In the genomic region with DNA sequence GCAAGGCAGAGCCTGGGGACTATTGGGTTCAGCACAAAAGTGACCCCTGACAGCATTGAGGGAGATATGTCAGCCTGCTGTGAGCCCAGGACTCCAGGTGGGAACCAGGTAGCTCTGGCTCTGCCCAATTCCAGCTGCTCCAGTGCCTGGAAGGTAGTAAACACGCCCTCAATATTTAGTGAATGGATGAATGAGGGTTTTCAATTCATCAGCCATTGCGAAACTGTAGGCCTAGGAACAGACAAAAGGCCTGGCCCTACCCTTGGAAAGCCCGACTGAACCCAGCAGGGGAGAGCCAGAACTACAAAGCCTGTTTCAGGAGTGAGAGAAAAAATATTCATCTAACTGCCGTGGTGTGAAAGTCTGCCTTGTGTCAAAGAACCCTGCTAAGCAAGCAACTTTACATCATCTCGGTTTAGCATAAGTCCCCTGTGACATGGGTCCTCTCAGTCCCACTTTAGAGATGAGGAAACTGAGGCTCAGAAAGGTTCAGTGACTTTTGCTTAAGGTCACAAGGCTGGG, we compare ENCODE assay signal across 13 cellular contexts. TPM values are rescaled to one million over a fixed set of nuclear protein-coding genes. Genes with fewer than 3 reads are reported as not detected.
DNase-seq lines count a peak whose midpoint lies in the region; ATAC-seq lines count a peak whose summit lies in the region.
"Had no signal": no experiment of that assay in that cellular context is flagged by ENCODE, and none has a peak within 500 bp of the region (broad histone marks: within the 10 kb centered on the region; RNA-seq: fewer than 3 reads in every experiment).

No MANE protein-coding gene starts in this region.

- peak; percentile 20 for DNase-seq in COLO668 (lab: John Stamatoyannopoulos, UW; ENCODE audit: unreplicated experiment)
- no peak for DNase-seq in T-cell
- no peak for DNase-seq in left colon
- DNase-seq in mesenteric fat pad (ENCODE audit: low spot score) = no peak
- DNase-seq in activated T-cell treated with anti-CD3 and anti-CD28 coated beads for 4 hours = no peak
- DNase-seq: testis had no signal

- H3K27me3 Mint-ChIP-seq in T-cell = peaks cover 0 to under 1% of the 10 kb centered on the region in 2 donors

- H3K4me1 Mint-ChIP-seq in T-cell = peaks cover 49 to 75% (median 61%) of the 10 kb centered on the region in 3 donors

- CTCF ChIA-PET in T-cell (lab: Charles Lee) = interaction anchor here (1.6 to 6.4 kb wide), 5 partner anchors 14 to 141 kb away, joined by 5 to 139 read pairs (median 58); no protein-coding TSS in a partner anchor

- H3K27ac ChIP-seq in HUES64 (ENCODE audit: low read depth, low read length) = peak overlapping the region; percentile 63; the same call in 1 of the 2 replicates
- H3K27ac ChIP-seq: testis had no signal

- no peak overlapping the region; the same call in 1 of the 2 replicates for H3K9ac ChIP-seq in HUES64 (ENCODE audit: low read depth, low read length)

- no peaks in the 10 kb centered on the region for H3K9me3 ChIP-seq in HUES64 (ENCODE audit: insufficient read depth, low read depth, low read length)
- H3K9me3 ChIP-seq: testis had no signal

- no peaks in the 10 kb centered on the region for H3K36me3 Mint-ChIP-seq in T-cell

- H3K27me3 ChIP-seq in HUES64 (ENCODE audit: insufficient read depth, low read length) = peaks cover 4% of the 10 kb centered on the region; the same call in 1 of the 2 replicates
- H3K27me3 ChIP-seq: testis had no signal

- H3K4me3 Mint-ChIP-seq in T-cell = no peak overlapping the region

- no peak for ATAC-seq in T-cell (replicated peaks in 1 of 4)
- ATAC-seq in left colon = peak; percentile 43
- no peak for ATAC-seq in HG02885 (IDR thresholded peaks at IDR 0.05; ENCODE audit: poor library complexity, unreplicated experiment)
- no peak for ATAC-seq in HG03196 (IDR thresholded peaks at IDR 0.05; ENCODE audit: unreplicated experiment)

- intact Hi-C loops in left colon (cut with DNase I, micrococcal nuclease) = loop anchor here in 1 of 2 donors (10.0 kb wide), 1 partner anchor 171 kb away; no protein-coding TSS in a partner anchor

- 17% methylated on average over 5 of the region's 5 CpGs for WGBS in HUES64

- H3K27ac Mint-ChIP-seq in T-cell = peak overlapping the region; percentile 82 to 99

- no peaks in the 10 kb centered on the region for H3K9me3 Mint-ChIP-seq in T-cell

- POLR2A ChIA-PET in T-cell (lab: Charles Lee) = interaction anchor here (0.6 to 1.1 kb wide), 3 partner anchors 16 to 140 kb away, joined by 4 to 5 read pairs (median 4); no protein-coding TSS in a partner anchor

- no peaks in the 10 kb centered on the region for H3K36me3 ChIP-seq in HUES64 (ENCODE audit: insufficient read depth, low read length)

- H3K4me1 ChIP-seq in HUES64 (ENCODE audit: insufficient read depth, low read length) = peaks cover 25% of the 10 kb centered on the region

- no peak overlapping the region for H3K4me3 ChIP-seq in HUES64 (ENCODE audit: low read length)
- H3K4me3 ChIP-seq: testis had no signal

RNA-seq across cellular contexts. Expression of gene CSK, which starts 8.1 kb away (rescaled TPM):
- 33.2 TPM for polyA plus RNA-seq in HUES64 (2013, experiment 1 of 2)
- polyA plus RNA-seq in HUES64 (2013, experiment 2 of 2) = 37.8 TPM
- total RNA-seq in T-cell = 100 to 1,000 TPM; 198 to 296 (median 271) TPM
- total RNA-seq in left colon = 10 to 100 TPM; 84.8 to 96.9 TPM
- 46.9 TPM for total RNA-seq in mesenteric fat pad

RNA-seq across cellular contexts. Expression of gene CYP1A2, which starts 25.1 kb away (rescaled TPM):
- polyA plus RNA-seq in HUES64 (2013, experiment 1 of 2) = not detected
- not detected for polyA plus RNA-seq in HUES64 (2013, experiment 2 of 2)
- total RNA-seq in T-cell (not detected), left colon (not detected), mesenteric fat pad (not detected)
- total RNA-seq: activated CD8-positive, alpha-beta memory T cell treated with anti-CD3 and anti-CD28 coated beads for 36 hours; G401; glomerular endothelial cell; myocyte had no signal

RNA-seq across cellular contexts. Expression of gene LMAN1L, which starts 38.8 kb away (rescaled TPM):
- not detected for polyA plus RNA-seq in HUES64 (2013, experiment 1 of 2)
- polyA plus RNA-seq in HUES64 (2013, experiment 2 of 2) = not detected
- total RNA-seq in T-cell = 1 to 10 TPM in 1 of 5 donors, under 1 TPM in 4; 0.42 to 1.6 (median 0.44) TPM
- under 1 TPM in 1 of 2 donors, not detected in 1; 0.40 TPM for total RNA-seq in left colon
- total RNA-seq in mesenteric fat pad = not detected
- total RNA-seq: G401, myocyte had no signal

RNA-seq across cellular contexts. Expression of gene CYP1A1, which starts 48.5 kb away (rescaled TPM):
- polyA plus RNA-seq in HUES64 (2013, experiment 1 of 2) = 0.20 TPM
- polyA plus RNA-seq in HUES64 (2013, experiment 2 of 2) = 0.19 TPM
- 1 to 10 TPM in 3 of 5 donors, under 1 TPM in 1, not detected in 1; 0.14 to 3.3 (median 1.9) TPM for total RNA-seq in T-cell
- under 1 TPM in 1 of 2 donors, not detected in 1; 0.82 TPM for total RNA-seq in left colon
- total RNA-seq in mesenteric fat pad = 65.0 TPM
- total RNA-seq: G401, myocyte had no signal

RNA-seq across cellular contexts. Expression of gene CPLX3, which starts 52.6 kb away (rescaled TPM):
- polyA plus RNA-seq in HUES64 (2013, experiment 1 of 2) = not detected
- 0.19 TPM for polyA plus RNA-seq in HUES64 (2013, experiment 2 of 2)
- under 1 TPM in 3 of 5 donors, not detected in 2; 0.16 to 0.50 (median 0.26) TPM for total RNA-seq in T-cell
- total RNA-seq in left colon = under 1 TPM in 1 of 2 donors, not detected in 1; 0.15 TPM
- not detected for total RNA-seq in mesenteric fat pad
- total RNA-seq: activated CD8-positive, alpha-beta memory T cell treated with anti-CD3 and anti-CD28 coated beads for 36 hours; G401; glomerular endothelial cell; myocyte had no signal
